Comparison of ENCODE assay signal across 16 cellular contexts in genomic region chr7:132755538-132756481, GRCh38.
DNase-seq lines count a peak whose midpoint lies in the region; ATAC-seq and FAIRE-seq lines count a peak whose summit lies in the region.
"Had no signal": no experiment of that assay in that cellular context is flagged by ENCODE, and none has a peak within 500 bp of the region (broad histone marks: within the 10 kb centered on the region; RNA-seq: fewer than 3 reads in every experiment).

No MANE protein-coding gene starts in this region.

- H3K79me1 ChIP-seq in neuronal stem cell (ENCODE audit: low read depth, low read length) (no peaks in the 10 kb centered on the region), mesendoderm (ENCODE audit: low read length) (no peaks in the 10 kb centered on the region)

- H2BK120ac ChIP-seq in neuronal stem cell (ENCODE audit: low read depth, low read length) (no peak overlapping the region), mesendoderm (ENCODE audit: low read depth, low read length) (no peak overlapping the region)

- H3K36me3 ChIP-seq in BLaER1 treated with 17β-estradiol and CSF1 and Interleukin-3, amounts not matched to agents 10 nM and 100 nM, result no peaks in the 10 kb centered on the region
- H3K36me3 ChIP-seq in neuronal stem cell (replicated peaks in 1 of 2; ENCODE audit: control insufficient read depth in 2 of 2, insufficient read depth in 2 of 2, low read length in 2 of 2), result no peaks in the 10 kb centered on the region
- H3K36me3 ChIP-seq in mesendoderm (ENCODE audit: control insufficient read depth, insufficient read depth, low read length), result no peaks in the 10 kb centered on the region
- no peaks in the 10 kb centered on the region for H3K36me3 ChIP-seq in small intestine (ENCODE audit: control insufficient read depth in 2 of 2, insufficient read depth in 2 of 2, low read length in 2 of 2)
- H3K36me3 ChIP-seq: neutrophil had no signal

- H2BK5ac ChIP-seq in neuronal stem cell (ENCODE audit: low read length) (no peak overlapping the region), mesendoderm (ENCODE audit: low read length) (no peak overlapping the region)

- H2BK12ac ChIP-seq in neuronal stem cell (ENCODE audit: low read length), result no peak overlapping the region

- H4K20me1 ChIP-seq in BLaER1 treated with 17β-estradiol and CSF1 and Interleukin-3, amounts not matched to agents 10 nM and 100 nM, result no peaks in the 10 kb centered on the region

- H3K23ac ChIP-seq in neuronal stem cell (ENCODE audit: low read depth, low read length, poor library complexity) (no peak overlapping the region), mesendoderm (ENCODE audit: low read length) (no peak overlapping the region)

- no peak overlapping the region for H2BK15ac ChIP-seq in neuronal stem cell (ENCODE audit: low read length)
- no peak overlapping the region for H2BK15ac ChIP-seq in mesendoderm (replicated peaks; ENCODE audit: low read depth)

- peaks cover 11 to 30% (median 19%) of the 10 kb centered on the region in 10 experiments for H3K4me1 ChIP-seq in BLaER1 treated with 17β-estradiol and CSF1 and Interleukin-3, amounts not matched to agents 10 nM and 100 nM
- H3K4me1 ChIP-seq in neuronal stem cell (ENCODE audit: control insufficient read depth in 2 of 2, insufficient read depth in 1 of 2, low read depth in 1 of 2, low read length in 2 of 2), result peaks cover 5 to 9% of the 10 kb centered on the region in 2 donors
- H3K4me1 ChIP-seq in mesendoderm (ENCODE audit: control insufficient read depth, low read depth, low read length), result peaks cover 2% of the 10 kb centered on the region
- no peaks in the 10 kb centered on the region for H3K4me1 ChIP-seq in small intestine (ENCODE audit: control insufficient read depth in 2 of 2, insufficient read depth in 1 of 2, low read depth in 1 of 2, low read length in 1 of 2)

- H2AK5ac ChIP-seq in neuronal stem cell (ENCODE audit: low read depth, low read length) (no peak overlapping the region), mesendoderm (ENCODE audit: low read length) (no peak overlapping the region)

- no peak overlapping the region for H3K4ac ChIP-seq in neuronal stem cell (ENCODE audit: low read length)
- H3K4ac ChIP-seq in mesendoderm (ENCODE audit: low read depth, low read length), result no peak overlapping the region

- H3K14ac ChIP-seq in neuronal stem cell (ENCODE audit: low read length), result no peak overlapping the region

- DNase-seq in NCI-H1105 (lab: John Stamatoyannopoulos, UW), result peak; percentile 75
- peak; percentile 8 for DNase-seq in dermis blood vessel endothelial cell
- no peak for DNase-seq in neuronal stem cell (ENCODE audit: low spot score)
- no peak for DNase-seq in T1000 (lab: John Stamatoyannopoulos, UW)
- no peak for DNase-seq in mesendoderm
- DNase-seq in small intestine, result no peak
- DNase-seq: CD8-positive, alpha-beta memory T cell; NCI-H1048; NK-92 treated with Interleukin-12 subunit alpha and Interleukin-12 subunit beta, amount 100 ng/mL, for 24 hours; stimulated activated CD4-positive, alpha-beta T cell treated with anti-CD3 and anti-CD28 coated beads, Interleukin-4, amount 100 ng/mL, for 24 hours; T-helper 2 cell had no signal

- H3K18ac ChIP-seq in neuronal stem cell (ENCODE audit: low read length) (peak overlapping the region; percentile 45), mesendoderm (ENCODE audit: low read length) (no peak overlapping the region)

- H2AFZ ChIP-seq in neuronal stem cell (ENCODE audit: low read length), result no peak overlapping the region

- peak overlapping the region; percentile 20 to 60 (median 39); a peak in 21 of 22 replicates for H3K4me2 ChIP-seq in BLaER1 treated with 17β-estradiol and CSF1 and Interleukin-3, amounts not matched to agents 10 nM and 100 nM
- H3K4me2 ChIP-seq in neuronal stem cell (ENCODE audit: insufficient read depth, low read length, poor library complexity, severe bottlenecking) (no peak overlapping the region), mesendoderm (ENCODE audit: low read length) (no peak overlapping the region)

- no peaks in the 10 kb centered on the region for H3K79me2 ChIP-seq in mesendoderm (ENCODE audit: control insufficient read depth, insufficient read depth, low read length)

- WGBS in neuronal stem cell (ENCODE audit: extremely low coverage in 2 of 2, insufficient read length in 2 of 2, insufficient replicate concordance in 1 of 2), 2 donors, result no CpG with 5 or more reads among the region's 5 CpGs
- no CpG with 5 or more reads among the region's 5 CpGs for WGBS in mesendoderm (ENCODE audit: extremely low coverage, insufficient coverage, low lambda C conversion rate)
- WGBS in small intestine, 3 donors, result 65 to 83% (median 77%) methylated on average over 5 of the region's 5 CpGs

- H4K5ac ChIP-seq in mesendoderm (ENCODE audit: low read length), result no peak overlapping the region

- H4K91ac ChIP-seq in neuronal stem cell (ENCODE audit: low read depth, low read length, poor library complexity), result no peak overlapping the region

- no peak for ATAC-seq in HG03571 (IDR thresholded peaks at IDR 0.05; ENCODE audit: unreplicated experiment)

- no peaks in the 10 kb centered on the region; a peak in 1 of 22 replicates for H3K9me3 ChIP-seq in BLaER1 treated with 17β-estradiol and CSF1 and Interleukin-3, amounts not matched to agents 10 nM and 100 nM (replicated peaks in 1 of 11)
- no peaks in the 10 kb centered on the region for H3K9me3 ChIP-seq in neuronal stem cell (replicated peaks in 1 of 2; ENCODE audit: control insufficient read depth in 2 of 2, insufficient read depth in 1 of 2, low read depth in 1 of 2, low read length in 2 of 2)
- H3K9me3 ChIP-seq in small intestine (ENCODE audit: control insufficient read depth, low read depth), result no peaks in the 10 kb centered on the region
- H3K9me3 ChIP-seq: neutrophil had no signal

- no peak overlapping the region for H3K9ac ChIP-seq in BLaER1 treated with 17β-estradiol and CSF1 and Interleukin-3, amounts not matched to agents 10 nM and 100 nM
- no peak overlapping the region for H3K9ac ChIP-seq in neuronal stem cell (ENCODE audit: low read depth, low read length, poor library complexity)
- H3K9ac ChIP-seq in mesendoderm (ENCODE audit: low read length), result no peak overlapping the region

- no peak overlapping the region for H4K8ac ChIP-seq in neuronal stem cell (ENCODE audit: low read depth, low read length)
- no peak overlapping the region for H4K8ac ChIP-seq in mesendoderm (ENCODE audit: low read depth, low read length)

- FAIRE-seq in small intestine (lab: Jason Lieb, UNC), result no peak
- FAIRE-seq: keratinocyte had no signal

- no peak overlapping the region for H3K27ac ChIP-seq in BLaER1 treated with 17β-estradiol and CSF1 and Interleukin-3, amounts not matched to agents 10 nM and 100 nM
- no peak overlapping the region for H3K27ac ChIP-seq in neuronal stem cell (replicated peaks; ENCODE audit: low read length)
- H3K27ac ChIP-seq in mesendoderm (ENCODE audit: low read depth, low read length), result no peak overlapping the region
- no peak overlapping the region for H3K27ac ChIP-seq in small intestine (ENCODE audit: low read depth in 1 of 2, low read length in 1 of 2)
- H3K27ac ChIP-seq: epithelial cell of prostate, neutrophil had no signal

- H3K4me3 ChIP-seq in BLaER1 treated with 17β-estradiol and CSF1 and Interleukin-3, amounts not matched to agents 10 nM and 100 nM, result no peak overlapping the region
- H3K4me3 ChIP-seq in neuronal stem cell (ENCODE audit: low read length in 2 of 2) (no peak overlapping the region), mesendoderm (ENCODE audit: low read length) (no peak overlapping the region), small intestine (ENCODE audit: low read depth in 1 of 2, low read length in 2 of 2) (no peak overlapping the region)

- H3K27me3 ChIP-seq in BLaER1 treated with 17β-estradiol and CSF1 and Interleukin-3, amounts not matched to agents 10 nM and 100 nM, result no peaks in the 10 kb centered on the region
- H3K27me3 ChIP-seq in neuronal stem cell (ENCODE audit: control insufficient read depth in 3 of 3, insufficient read depth in 3 of 3, low read depth in 1 of 3, low read length in 3 of 3), result peaks cover 0 to 4% (median 0%) of the 10 kb centered on the region in 3 experiments
- H3K27me3 ChIP-seq in mesendoderm (ENCODE audit: insufficient read depth, low read length, poor library complexity), result no peaks in the 10 kb centered on the region
- no peaks in the 10 kb centered on the region for H3K27me3 ChIP-seq in small intestine (ENCODE audit: control insufficient read depth in 2 of 2, insufficient read depth in 2 of 2, low read length in 2 of 2)
- H3K27me3 ChIP-seq: neutrophil had no signal

- no peak overlapping the region for H3K56ac ChIP-seq in mesendoderm (ENCODE audit: low read length)

Comparison
In these comparisons a context has a peak if more than half of its experiments do, and no peak if none do; other contexts are left out.
1. H3K4me2 ChIP-seq: peak in BLaER1 treated with 17β-estradiol and CSF1 and Interleukin-3, amounts not matched to agents 10 nM and 100 nM (11 of 11); none in neuronal stem cell (single experiment) and mesendoderm (single experiment).
2. DNase-seq: peak in NCI-H1105 (single experiment) and dermis blood vessel endothelial cell (single experiment); none in neuronal stem cell (single experiment), T1000 (single experiment), mesendoderm (single experiment) and small intestine (single experiment).